23 cellular contexts compared by ENCODE assay signal in genomic region chr17:17966399-17966798, GRCh38. TPM values are rescaled to one million over a fixed set of nuclear protein-coding genes. Genes with fewer than 3 reads are reported as not detected.
DNase-seq lines count a peak whose midpoint lies in the region; ATAC-seq and FAIRE-seq lines count a peak whose summit lies in the region.
"Had no signal": no experiment of that assay in that cellular context is flagged by ENCODE, and none has a peak within 500 bp of the region (broad histone marks: within the 10 kb centered on the region; RNA-seq: fewer than 3 reads in every experiment).

No MANE protein-coding gene starts in this region.

- H2BK5ac ChIP-seq in trophoblast cell (ENCODE audit: low read depth, low read length, poor library complexity) (no peak overlapping the region), mesendoderm (ENCODE audit: low read length) (no peak overlapping the region)

- H3K18ac ChIP-seq in trophoblast cell (ENCODE audit: low read length) (no peak overlapping the region), mesendoderm (ENCODE audit: low read length) (no peak overlapping the region)

- H2AK5ac ChIP-seq in trophoblast cell (ENCODE audit: low read length): no peak overlapping the region
- no peak overlapping the region for H2AK5ac ChIP-seq in mesendoderm (ENCODE audit: low read length)

- H3K4me2 ChIP-seq in trophoblast cell (ENCODE audit: low read length) (no peak overlapping the region), mesendoderm (ENCODE audit: low read length) (no peak overlapping the region)

- no peak overlapping the region for H4K91ac ChIP-seq in trophoblast cell (ENCODE audit: low read depth, low read length)

- H3K56ac ChIP-seq in mesendoderm (ENCODE audit: low read length): no peak overlapping the region

- H2BK12ac ChIP-seq in trophoblast cell (ENCODE audit: low read length): no peak overlapping the region

- no peak overlapping the region for H4K5ac ChIP-seq in mesendoderm (ENCODE audit: low read length)

- no peak overlapping the region for H2BK15ac ChIP-seq in mesendoderm (replicated peaks; ENCODE audit: low read depth)

- H3K4me3 Mint-ChIP-seq in activated naive CD4-positive, alpha-beta T cell treated with anti-CD3 and anti-CD28 coated beads for 36 hours: no peak overlapping the region
- H3K4me3 Mint-ChIP-seq in T-helper 1 cell treated with Interleukin-12 subunit alpha and Interleukin-12 subunit beta and Interleukin-4 antibody, amounts not matched to agents 30 μg/mL and 1 μg/mL, for 36 hours: no peak overlapping the region
- H3K4me3 Mint-ChIP-seq: dendritic cell treated with granulocyte-macrophage colony-stimulating factor and Interleukin-4, amounts not matched to agents 40 ng/mL and 50 ng/mL, for 4 days; WTC11 had no signal

- peak; percentile 66 for DNase-seq in activated naive CD4-positive, alpha-beta T cell treated with anti-CD3 and anti-CD28 coated beads for 36 hours
- no peak for DNase-seq in activated naive CD4-positive, alpha-beta T cell (lab: John Stamatoyannopoulos, UW)
- no peak for DNase-seq in GM19239 (ENCODE audit: insufficient read length, low spot score)
- DNase-seq in trophoblast cell: no peak
- no peak for DNase-seq in mesendoderm
- DNase-seq in AML-193 (lab: John Stamatoyannopoulos, UW): no peak
- DNase-seq: adrenal gland; CD4-positive, alpha-beta memory T cell; DMS153; head of caudate nucleus; Karpas-422; left lung; NCI-H1048; NCI-H1930; NCI-H345; upper lobe of right lung had no signal

- H3K4me1 Mint-ChIP-seq in activated naive CD4-positive, alpha-beta T cell treated with anti-CD3 and anti-CD28 coated beads for 36 hours (ENCODE audit: low read depth): peaks cover 69% of the 10 kb centered on the region
- peaks cover 43% of the 10 kb centered on the region for H3K4me1 Mint-ChIP-seq in T-helper 1 cell treated with Interleukin-12 subunit alpha and Interleukin-12 subunit beta and Interleukin-4 antibody, amounts not matched to agents 30 μg/mL and 1 μg/mL, for 36 hours (ENCODE audit: low read depth)

- peaks cover 1% of the 10 kb centered on the region for H3K36me3 Mint-ChIP-seq in activated naive CD4-positive, alpha-beta T cell treated with anti-CD3 and anti-CD28 coated beads for 36 hours (ENCODE audit: low read depth)
- peaks cover 12% of the 10 kb centered on the region for H3K36me3 Mint-ChIP-seq in T-helper 1 cell treated with Interleukin-12 subunit alpha and Interleukin-12 subunit beta and Interleukin-4 antibody, amounts not matched to agents 30 μg/mL and 1 μg/mL, for 36 hours (ENCODE audit: low read depth)
- H3K36me3 Mint-ChIP-seq: WTC11 had no signal

- H2AFZ ChIP-seq in trophoblast cell (ENCODE audit: insufficient read depth, low read length, poor library complexity): no peak overlapping the region

- no peak overlapping the region for H3K27ac Mint-ChIP-seq in activated naive CD4-positive, alpha-beta T cell treated with anti-CD3 and anti-CD28 coated beads for 36 hours
- peak overlapping the region; percentile 2 for H3K27ac Mint-ChIP-seq in T-helper 1 cell treated with Interleukin-12 subunit alpha and Interleukin-12 subunit beta and Interleukin-4 antibody, amounts not matched to agents 30 μg/mL and 1 μg/mL, for 36 hours
- H3K27ac Mint-ChIP-seq: dendritic cell treated with granulocyte-macrophage colony-stimulating factor and Interleukin-4, amounts not matched to agents 40 ng/mL and 50 ng/mL, for 4 days; WTC11 had no signal

- H2BK120ac ChIP-seq in trophoblast cell (ENCODE audit: insufficient read depth, low read length, poor library complexity) (no peak overlapping the region), mesendoderm (ENCODE audit: low read depth, low read length) (no peak overlapping the region)

- H3K4me1 ChIP-seq in trophoblast cell (ENCODE audit: control insufficient read depth in 1 of 2, insufficient read depth in 2 of 2, low read length in 2 of 2) (peaks cover 13 to 17% of the 10 kb centered on the region in 2 experiments), mesendoderm (ENCODE audit: control insufficient read depth, low read depth, low read length) (peaks cover 2% of the 10 kb centered on the region)

- no CpG with 5 or more reads among the region's 3 CpGs for WGBS in trophoblast cell (ENCODE audit: extremely low coverage, insufficient coverage, insufficient read length)
- no CpG with 5 or more reads among the region's 3 CpGs for WGBS in mesendoderm (ENCODE audit: extremely low coverage, insufficient coverage, low lambda C conversion rate)

- H3K4me3 ChIP-seq in trophoblast cell (ENCODE audit: low read depth, low read length): no peak overlapping the region
- H3K4me3 ChIP-seq in mesendoderm (ENCODE audit: low read length): no peak overlapping the region
- H3K4me3 ChIP-seq: adrenal gland, HAP-1, left lung, upper lobe of right lung had no signal

- H3K23ac ChIP-seq in trophoblast cell (ENCODE audit: low read length) (no peak overlapping the region), mesendoderm (ENCODE audit: low read length) (no peak overlapping the region)

- H3K79me1 ChIP-seq in trophoblast cell (ENCODE audit: low read length): peaks cover 5% of the 10 kb centered on the region
- no peaks in the 10 kb centered on the region for H3K79me1 ChIP-seq in mesendoderm (ENCODE audit: low read length)

- H3K27me3 Mint-ChIP-seq in activated naive CD4-positive, alpha-beta T cell treated with anti-CD3 and anti-CD28 coated beads for 36 hours (ENCODE audit: low read depth): no peaks in the 10 kb centered on the region
- H3K27me3 Mint-ChIP-seq in T-helper 1 cell treated with Interleukin-12 subunit alpha and Interleukin-12 subunit beta and Interleukin-4 antibody, amounts not matched to agents 30 μg/mL and 1 μg/mL, for 36 hours (ENCODE audit: low read depth): no peaks in the 10 kb centered on the region
- H3K27me3 Mint-ChIP-seq: CD4-positive, alpha-beta memory T cell; dendritic cell treated with granulocyte-macrophage colony-stimulating factor and Interleukin-4, amounts not matched to agents 40 ng/mL and 50 ng/mL, for 4 days had no signal

- H3K4ac ChIP-seq in trophoblast cell (ENCODE audit: low read depth, low read length) (peak overlapping the region; percentile 73), mesendoderm (ENCODE audit: low read depth, low read length) (no peak overlapping the region)

- no peaks in the 10 kb centered on the region for H3K9me3 ChIP-seq in trophoblast cell (ENCODE audit: insufficient read depth, low read depth, low read length)
- H3K9me3 ChIP-seq: adrenal gland, HAP-1, left lung, upper lobe of right lung had no signal

- H3K36me3 ChIP-seq in trophoblast cell (ENCODE audit: control insufficient read depth in 1 of 2, insufficient read depth in 2 of 2, low read length in 2 of 2): peaks cover 0 to 3% of the 10 kb centered on the region in 2 experiments
- no peaks in the 10 kb centered on the region for H3K36me3 ChIP-seq in mesendoderm (ENCODE audit: control insufficient read depth, insufficient read depth, low read length)
- H3K36me3 ChIP-seq: adrenal gland, HAP-1, left lung, upper lobe of right lung had no signal

- H3K79me2 ChIP-seq in trophoblast cell (ENCODE audit: control insufficient read depth, insufficient read depth, low read length, poor library complexity) (peaks cover 3% of the 10 kb centered on the region), mesendoderm (ENCODE audit: control insufficient read depth, insufficient read depth, low read length) (no peaks in the 10 kb centered on the region)

- ATAC-seq in GM18520 (IDR thresholded peaks at IDR 0.05; ENCODE audit: unreplicated experiment): no peak
- ATAC-seq: left lung, upper lobe of right lung, WTC11 had no signal

- CTCF ChIA-PET in activated naive CD4-positive, alpha-beta T cell treated with anti-CD3 and anti-CD28 coated beads for 36 hours (lab: Charles Lee): interaction anchor here (0.6 to 2.4 kb wide), 2 partner anchors 47 to 126 kb away, joined by 3 to 7 read pairs; no protein-coding TSS in a partner anchor

- intact Hi-C loops in activated naive CD4-positive, alpha-beta T cell treated with anti-CD3 and anti-CD28 coated beads for 36 hours (cut with micrococcal nuclease): loop anchor here (1.0 to 2.0 kb wide), 2 partner anchors 8 to 148 kb away; no protein-coding TSS in a partner anchor

- peak; percentile 81 for FAIRE-seq in GM19239 (lab: Jason Lieb, UNC)
- FAIRE-seq: endothelial cell of umbilical vein had no signal

- no peak overlapping the region for H3K14ac ChIP-seq in trophoblast cell (ENCODE audit: low read length)

- no peak overlapping the region for H3K27ac ChIP-seq in trophoblast cell (ENCODE audit: low read depth, low read length)
- no peak overlapping the region for H3K27ac ChIP-seq in mesendoderm (ENCODE audit: low read depth, low read length)
- H3K27ac ChIP-seq: left lung, upper lobe of right lung had no signal

- H3K27me3 ChIP-seq in trophoblast cell (ENCODE audit: insufficient read depth, low read length): no peaks in the 10 kb centered on the region
- H3K27me3 ChIP-seq in mesendoderm (ENCODE audit: insufficient read depth, low read length, poor library complexity): no peaks in the 10 kb centered on the region
- H3K27me3 ChIP-seq: adrenal gland, left lung, upper lobe of right lung had no signal

- no peak overlapping the region for H4K12ac ChIP-seq in trophoblast cell (ENCODE audit: low read depth, low read length)

- H4K8ac ChIP-seq in trophoblast cell (ENCODE audit: low read depth, low read length) (no peak overlapping the region), mesendoderm (ENCODE audit: low read depth, low read length) (no peak overlapping the region)

- no peaks in the 10 kb centered on the region for H3K9me3 Mint-ChIP-seq in activated naive CD4-positive, alpha-beta T cell treated with anti-CD3 and anti-CD28 coated beads for 36 hours
- no peaks in the 10 kb centered on the region for H3K9me3 Mint-ChIP-seq in T-helper 1 cell treated with Interleukin-12 subunit alpha and Interleukin-12 subunit beta and Interleukin-4 antibody, amounts not matched to agents 30 μg/mL and 1 μg/mL, for 36 hours
- H3K9me3 Mint-ChIP-seq: CD4-positive, alpha-beta memory T cell; dendritic cell treated with granulocyte-macrophage colony-stimulating factor and Interleukin-4, amounts not matched to agents 40 ng/mL and 50 ng/mL, for 4 days; WTC11 had no signal

- H3K9ac ChIP-seq in trophoblast cell (ENCODE audit: low read length): no peak overlapping the region
- H3K9ac ChIP-seq in mesendoderm (ENCODE audit: low read length): no peak overlapping the region

RNA-seq across cellular contexts. Expression of gene TOM1L2, which starts 5.8 kb away (rescaled TPM):
- 1 to 10 TPM; 9.8 to 9.9 TPM for total RNA-seq in activated naive CD4-positive, alpha-beta T cell treated with anti-CD3 and anti-CD28 coated beads for 36 hours
- polyA plus RNA-seq in trophoblast cell (2013): 76.2 and 80.2 TPM in 2 replicates
- 4.7 TPM for polyA plus RNA-seq in mesendoderm (2013, experiment 1 of 2)
- polyA plus RNA-seq in mesendoderm (2013, experiment 2 of 2): 5.2 TPM

RNA-seq across cellular contexts. Expression of gene DRC3, which starts 6.3 kb away (rescaled TPM):
- under 1 TPM; 0.40 to 0.64 TPM for total RNA-seq in activated naive CD4-positive, alpha-beta T cell treated with anti-CD3 and anti-CD28 coated beads for 36 hours
- 0.39 and 0.47 TPM in 2 replicates for polyA plus RNA-seq in trophoblast cell (2013)
- 0.13 TPM for polyA plus RNA-seq in mesendoderm (2013, experiment 1 of 2)
- polyA plus RNA-seq in mesendoderm (2013, experiment 2 of 2): 0.13 TPM
- total RNA-seq: T-helper 2 cell treated with Interferon-gamma antibody and Interleukin-4, amounts not matched to agents 100 ng/mL and 5 ng/mL, for 36 hours had no signal
